Comparison of ENCODE assay signal across 10 cellular contexts in genomic region chr10:73850863-73851461, GRCh38. TPM values are rescaled to one million over a fixed set of nuclear protein-coding genes. Genes with fewer than 3 reads are reported as not detected.
DNase-seq lines count a peak whose midpoint lies in the region; ATAC-seq and TF ChIP-seq lines count a peak whose summit lies in the region.
"Had no signal": no experiment of that assay in that cellular context is flagged by ENCODE, and none has a peak within 500 bp of the region (broad histone marks: within the 10 kb centered on the region; RNA-seq: fewer than 3 reads in every experiment).

No MANE protein-coding gene starts in this region.

- H3K27me3 ChIP-seq in hepatocyte, result no peaks in the 10 kb centered on the region
- no peaks in the 10 kb centered on the region for H3K27me3 ChIP-seq in adrenal gland

- H3K4me3 ChIP-seq in hepatocyte (no peak overlapping the region), skeletal muscle cell (ENCODE audit: low read depth, low read length) (no peak overlapping the region), adrenal gland (no peak overlapping the region)

- H2AFZ ChIP-seq in hepatocyte, result no peak overlapping the region

- no peak overlapping the region for H3K4me2 ChIP-seq in hepatocyte

- peak; percentile 99 for DNase-seq in EH (ENCODE audit: low read depth)
- DNase-seq in amniotic stem cell (lab: John Stamatoyannopoulos, UW), result peak; percentile 75
- DNase-seq in hepatocyte (ENCODE audit: low spot score), result peak; percentile 39
- DNase-seq in skeletal muscle cell (ENCODE audit: low read depth), result peak; percentile 41
- no peak for DNase-seq in activated CD8-positive, alpha-beta memory T cell treated with anti-CD3 and anti-CD28 coated beads for 24 hours
- no peak for DNase-seq in stimulated activated CD4-positive, alpha-beta T cell treated with anti-CD3 and anti-CD28 coated beads, Interleukin-4, amount 100 ng/mL, for 1 hour
- DNase-seq in adrenal gland, result no peak
- DNase-seq: activated CD4-positive, alpha-beta T cell treated with anti-CD3 and anti-CD28 coated beads for 48 hours had no signal

- H3K4me1 ChIP-seq in hepatocyte (ENCODE audit: insufficient read depth) (peaks cover 8% of the 10 kb centered on the region), adrenal gland (replicated peaks in 1 of 2) (no peaks in the 10 kb centered on the region)

- no peaks in the 10 kb centered on the region for H3K79me2 ChIP-seq in hepatocyte

- TF ChIP-seq CTCF in hepatocyte (IDR thresholded peaks at IDR 0.05; ENCODE audit: poor library complexity) (no peak), adrenal gland (IDR thresholded peaks at IDR 0.05) (no peak)

- ATAC-seq in GM18861 (IDR thresholded peaks at IDR 0.05; ENCODE audit: unreplicated experiment), result no peak
- ATAC-seq: left lobe of liver had no signal

- peaks cover 4% of the 10 kb centered on the region for H4K20me1 ChIP-seq in hepatocyte (ENCODE audit: insufficient read depth, poor library complexity, severe bottlenecking)

- WGBS in hepatocyte (ENCODE audit: low lambda C conversion rate, missing lambda C conversion rate), result 50% methylated on average over 14 of the region's 15 CpGs
- 64 to 92% (median 71%) methylated on average over 6 to 15 of the region's 15 CpGs for WGBS in adrenal gland, 4 donors

- TF ChIP-seq POLR2A in adrenal gland (IDR thresholded peaks at IDR 0.05), result no peak

- H3K27ac ChIP-seq in hepatocyte (no peak overlapping the region), adrenal gland (peak overlapping the region in 1 of 5 donors; percentile 13)

- intact Hi-C loops in adrenal gland (cut with DNase I), result no loop called here

- H3K9me3 ChIP-seq in hepatocyte (ENCODE audit: low read depth) (no peaks in the 10 kb centered on the region), adrenal gland (replicated peaks in 1 of 3) (no peaks in the 10 kb centered on the region)

- H3K36me3 ChIP-seq in hepatocyte (replicated peaks; ENCODE audit: insufficient read depth, low read depth), result no peaks in the 10 kb centered on the region
- H3K36me3 ChIP-seq in adrenal gland (replicated peaks in 1 of 2), result peaks cover 0 to 40% of the 10 kb centered on the region in 2 donors

- H3K9me2 ChIP-seq in hepatocyte (replicated peaks; ENCODE audit: insufficient read depth), result no peaks in the 10 kb centered on the region

RNA-seq across cellular contexts. Expression of gene CAMK2G, which starts 23.4 kb away (rescaled TPM):
- total RNA-seq in hepatocyte, result 22.5 and 25.0 TPM in 2 replicates
- 5.2 and 5.9 TPM in 2 replicates for polyA plus RNA-seq in hepatocyte
- 10 to 100 TPM; 12.7 to 27.3 (median 21.3) TPM for total RNA-seq in adrenal gland
- polyA plus RNA-seq in adrenal gland, result 10 to 100 TPM; 16.3 to 19.7 (median 19.7) TPM

RNA-seq across cellular contexts. Expression of gene NDST2, which starts 39.6 kb away (rescaled TPM):
- total RNA-seq in hepatocyte (10.7 and 29.9 TPM in 2 replicates), adrenal gland (10 to 100 TPM; 31.9 to 67.0 (median 41.6) TPM)
- polyA plus RNA-seq in hepatocyte (21.1 and 24.9 TPM in 2 replicates), adrenal gland (10 to 100 TPM; 14.5 to 23.0 (median 21.9) TPM)

RNA-seq across cellular contexts. Expression of gene PLAU, which starts 60.0 kb away (rescaled TPM):
- total RNA-seq in hepatocyte (2.8 and 5.2 TPM in 2 replicates), adrenal gland (10 to 100 TPM in 2 of 8 donors, 1 to 10 TPM in 6; 2.2 to 10.6 (median 7.5) TPM)
- polyA plus RNA-seq in hepatocyte (10.4 and 11.1 TPM in 2 replicates), adrenal gland (10 to 100 TPM in 1 of 3 donors, 1 to 10 TPM in 2; 2.6 to 19.4 (median 3.7) TPM)

Comparison
In these comparisons a context has a peak if more than half of its experiments do, and no peak if none do; other contexts are left out.
1. DNase-seq: peak in EH (single experiment), amniotic stem cell (single experiment), hepatocyte (single experiment) and skeletal muscle cell (single experiment); none in activated CD8-positive, alpha-beta memory T cell treated with anti-CD3 and anti-CD28 coated beads for 24 hours (single experiment), stimulated activated CD4-positive, alpha-beta T cell treated with anti-CD3 and anti-CD28 coated beads, Interleukin-4, amount 100 ng/mL, for 1 hour (single experiment) and adrenal gland (0 of 7).